13 cellular contexts compared by ENCODE assay signal in the genomic region with DNA sequence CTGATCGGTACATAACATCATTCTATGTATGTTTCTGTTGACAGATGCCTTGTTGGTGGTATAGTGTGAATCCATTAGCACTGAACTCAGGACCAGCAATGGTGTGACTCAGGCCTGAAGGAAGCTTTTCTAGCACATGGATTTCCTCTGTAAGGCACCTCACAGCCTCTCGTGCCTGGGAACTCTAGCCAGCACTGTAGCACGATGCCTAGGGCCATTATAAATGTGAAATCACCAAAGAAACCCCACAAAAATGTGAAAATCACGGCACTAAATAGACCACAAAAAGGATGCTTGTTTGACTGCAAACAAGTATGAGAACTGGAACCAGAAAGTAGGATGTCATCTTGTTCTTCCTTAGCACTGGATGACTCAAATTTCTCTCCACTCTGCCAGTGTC.
DNase-seq lines count a peak whose midpoint lies in the region.
"Had no signal": no experiment of that assay in that cellular context is flagged by ENCODE, and none has a peak within 500 bp of the region (broad histone marks: within the 10 kb centered on the region; RNA-seq: fewer than 3 reads in every experiment).

No MANE protein-coding gene starts in this region.

- peak; percentile 1 for DNase-seq in EL
- peak; percentile 68 for DNase-seq in RPMI7951 (ENCODE audit: low read depth)
- peak; percentile 90 for DNase-seq in foreskin melanocyte
- DNase-seq in GDM1 (lab: John Stamatoyannopoulos, UW): no peak
- DNase-seq in NOMO-1 (lab: John Stamatoyannopoulos, UW; ENCODE audit: unreplicated experiment in 2 of 2): no peak
- no peak for DNase-seq in NCI-H1694 (lab: John Stamatoyannopoulos, UW)
- DNase-seq: AML-193; CD4-positive, alpha-beta T cell; DMS153; DMS79; GOT3; H9; KG1 had no signal

Comparison
In these comparisons a context has a peak if more than half of its experiments do, and no peak if none do; other contexts are left out.
1. DNase-seq: peak in EL (single experiment), RPMI7951 (single experiment) and foreskin melanocyte (single experiment); none in GDM1 (single experiment), NOMO-1 (0 of 2) and NCI-H1694 (single experiment).